11 cellular contexts compared by ENCODE assay signal in genomic region chr11:85109141-85109540, GRCh38.
DNase-seq lines count a peak whose midpoint lies in the region; ATAC-seq lines count a peak whose summit lies in the region.
"Had no signal": no experiment of that assay in that cellular context is flagged by ENCODE, and none has a peak within 500 bp of the region (broad histone marks: within the 10 kb centered on the region; RNA-seq: fewer than 3 reads in every experiment).

No MANE protein-coding gene starts in this region.

- no peaks in the 10 kb centered on the region for H3K9me3 ChIP-seq in MG63

- H3K27me3 ChIP-seq in MG63 = no peaks in the 10 kb centered on the region

- DNase-seq in MG63 = no peak
- no peak for DNase-seq in anterior cingulate cortex (lab: John Stamatoyannopoulos, UW)
- DNase-seq in activated CD4-positive, CD25-positive, alpha-beta regulatory T cell (lab: John Stamatoyannopoulos, UW) = no peak
- DNase-seq in activated CD4-positive, alpha-beta T cell treated with anti-CD3 and anti-CD28 coated beads for 48 hours = no peak
- DNase-seq: activated CD4-positive, alpha-beta T cell treated with anti-CD3 and anti-CD28 coated beads for 36 hours; activated naive CD4-positive, alpha-beta T cell; NCI-H510A treated with DMSO at 0.1 percent for 48 hours had no signal

- no peaks in the 10 kb centered on the region for H3K36me3 ChIP-seq in MG63

- H3K4me3 ChIP-seq in MG63 = no peak overlapping the region

- ATAC-seq in GM18498 (IDR thresholded peaks at IDR 0.05; ENCODE audit: unreplicated experiment) = peak; percentile 78
- ATAC-seq in GM19463 (IDR thresholded peaks at IDR 0.05; ENCODE audit: unreplicated experiment) = peak; percentile 61
- ATAC-seq in HG02852 (IDR thresholded peaks at IDR 0.05; ENCODE audit: unreplicated experiment) = peak; percentile 80
- ATAC-seq in HG03460 (IDR thresholded peaks at IDR 0.05; ENCODE audit: unreplicated experiment) = peak; percentile 68
- ATAC-seq: activated CD4-positive, alpha-beta T cell treated with anti-CD3 and anti-CD28 coated beads for 36 hours had no signal
